In genomic region chr7:99102809-99103690, GRCh38 we compare ENCODE assay signal across 1 cellular context.
A peak's percentile ranks its signal among the peaks of the same experiment; 100 is the strongest.
TF ChIP-seq lines count a peak whose summit lies in the region.

No MANE protein-coding gene starts in this region.

TF ChIP-seq in K562, 482 proteins besides CTCF, POLR2A, EP300 and RAD21 (continued from another document):
- TF ChIP-seq NKRF (IDR thresholded peaks at IDR 0.05; ENCODE audit: borderline replicate concordance) (no peak), ATF3 (IDR thresholded peaks at IDR 0.05) (peak; percentile 76), ATF3 (CRISPR knock-in tag; conservative IDR thresholded peaks at IDR 0.05) (0 out of 2 replicates have a peak, but pooled peaks have one; percentile 15), SMARCA5 (IDR thresholded peaks at IDR 0.05) (0 out of 2 replicates have a peak, but pooled peaks have one; percentile 49), TBL1XR1 (IDR thresholded peaks at IDR 0.05; ENCODE audit: low read length in 2 of 2) (no peak), ARID1B (IDR thresholded peaks at IDR 0.05) (peak; percentile 27; the same call in 1 of the 2 replicates), EGR1 (conservative IDR thresholded peaks at IDR 0.05) (0 out of 2 replicates have a peak, but pooled peaks have one; percentile 39), SMARCC2 (IDR thresholded peaks at IDR 0.05; ENCODE audit: low read depth) (0 out of 2 replicates have a peak, but pooled peaks have one; percentile 34), RBM39 (optimal IDR thresholded peaks at IDR 0.05; ENCODE audit: low read depth, low read length) (no peak), FOSL1 (tag; conservative IDR thresholded peaks at IDR 0.05) (peak; percentile 65), MEIS2 (IDR thresholded peaks at IDR 0.05; ENCODE audit: partially characterized antibody) (peak; percentile 71), ZNF780A (CRISPR knock-in tag; IDR thresholded peaks at IDR 0.05) (no peak), SMARCA4 (IDR thresholded peaks at IDR 0.05) (0 out of 2 replicates have a peak, but pooled peaks have one; percentile 33), FOXM1 (IDR thresholded peaks at IDR 0.05; ENCODE audit: low read depth) (0 out of 2 replicates have a peak, but pooled peaks have one; percentile 12), FOXM1 (CRISPR knock-in tag; IDR thresholded peaks at IDR 0.05; ENCODE audit: low read depth) (no peak), ZNF449 (CRISPR knock-in tag; IDR thresholded peaks at IDR 0.05) (no peak), ZC3H4 (CRISPR knock-in tag; IDR thresholded peaks at IDR 0.05; ENCODE audit: borderline replicate concordance) (no peak), NFE2 (IDR thresholded peaks at IDR 0.05; ENCODE audit: low read depth) (peak; percentile 71), JUND (IDR thresholded peaks at IDR 0.05; ENCODE audit: borderline replicate concordance, low read depth, low read length) (peak; percentile 17; the same call in 1 of the 2 replicates), JUND (tag; IDR thresholded peaks at IDR 0.05; ENCODE audit: borderline replicate concordance, low read depth, low read length) (peak; percentile 58; the same call in 2 of the 3 replicates), C11orf30 (IDR thresholded peaks at IDR 0.05; ENCODE audit: low read depth) (peak; percentile 80), CC2D1A (IDR thresholded peaks at IDR 0.05) (no peak), MAFK (IDR thresholded peaks at IDR 0.05; ENCODE audit: low read length) (peak; percentile 46; the same call in 1 of the 2 replicates), KDM1A (IDR thresholded peaks at IDR 0.05) (peak; percentile 42 to 47; a peak in 3 of 4 replicates), ZNF316 (IDR thresholded peaks at IDR 0.05) (peak; percentile 82), PKNOX1 (IDR thresholded peaks at IDR 0.05) (peak; percentile 62), MAFG (tag; conservative IDR thresholded peaks at IDR 0.05) (peak; percentile 69), MBD2 (IDR thresholded peaks at IDR 0.05; ENCODE audit: borderline replicate concordance, low read depth) (no peak), CBFA2T3 (IDR thresholded peaks at IDR 0.05) (no peak), MNT (conservative IDR thresholded peaks at IDR 0.05) (0 out of 4 replicates have a peak, but pooled peaks of 1 of the 2 experiments have one; percentile 15)
- TF ChIP-seq, protein P1, sequence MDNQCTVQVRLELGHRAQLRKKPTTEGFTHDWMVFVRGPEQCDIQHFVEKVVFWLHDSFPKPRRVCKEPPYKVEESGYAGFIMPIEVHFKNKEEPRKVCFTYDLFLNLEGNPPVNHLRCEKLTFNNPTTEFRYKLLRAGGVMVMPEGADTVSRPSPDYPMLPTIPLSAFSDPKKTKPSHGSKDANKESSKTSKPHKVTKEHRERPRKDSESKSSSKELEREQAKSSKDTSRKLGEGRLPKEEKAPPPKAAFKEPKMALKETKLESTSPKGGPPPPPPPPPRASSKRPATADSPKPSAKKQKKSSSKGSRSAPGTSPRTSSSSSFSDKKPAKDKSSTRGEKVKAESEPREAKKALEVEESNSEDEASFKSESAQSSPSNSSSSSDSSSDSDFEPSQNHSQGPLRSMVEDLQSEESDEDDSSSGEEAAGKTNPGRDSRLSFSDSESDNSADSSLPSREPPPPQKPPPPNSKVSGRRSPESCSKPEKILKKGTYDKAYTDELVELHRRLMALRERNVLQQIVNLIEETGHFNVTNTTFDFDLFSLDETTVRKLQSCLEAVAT (IDR thresholded peaks at IDR 0.05) = peak in 1 of 2 experiments; percentile 46; a peak in 1 of 4 replicates
- TF ChIP-seq, protein P2, sequence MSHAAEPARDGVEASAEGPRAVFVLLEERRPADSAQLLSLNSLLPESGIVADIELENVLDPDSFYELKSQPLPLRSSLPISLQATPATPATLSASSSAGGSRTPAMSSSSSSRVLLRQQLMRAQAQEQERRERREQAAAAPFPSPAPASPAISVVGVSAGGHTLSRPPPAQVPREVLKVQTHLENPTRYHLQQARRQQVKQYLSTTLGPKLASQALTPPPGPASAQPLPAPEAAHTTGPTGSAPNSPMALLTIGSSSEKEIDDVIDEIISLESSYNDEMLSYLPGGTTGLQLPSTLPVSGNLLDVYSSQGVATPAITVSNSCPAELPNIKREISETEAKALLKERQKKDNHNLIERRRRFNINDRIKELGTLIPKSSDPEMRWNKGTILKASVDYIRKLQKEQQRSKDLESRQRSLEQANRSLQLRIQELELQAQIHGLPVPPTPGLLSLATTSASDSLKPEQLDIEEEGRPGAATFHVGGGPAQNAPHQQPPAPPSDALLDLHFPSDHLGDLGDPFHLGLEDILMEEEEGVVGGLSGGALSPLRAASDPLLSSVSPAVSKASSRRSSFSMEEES (CRISPR knock-in tag; IDR thresholded peaks at IDR 0.05) = no peak
- TF ChIP-seq, protein P3, sequence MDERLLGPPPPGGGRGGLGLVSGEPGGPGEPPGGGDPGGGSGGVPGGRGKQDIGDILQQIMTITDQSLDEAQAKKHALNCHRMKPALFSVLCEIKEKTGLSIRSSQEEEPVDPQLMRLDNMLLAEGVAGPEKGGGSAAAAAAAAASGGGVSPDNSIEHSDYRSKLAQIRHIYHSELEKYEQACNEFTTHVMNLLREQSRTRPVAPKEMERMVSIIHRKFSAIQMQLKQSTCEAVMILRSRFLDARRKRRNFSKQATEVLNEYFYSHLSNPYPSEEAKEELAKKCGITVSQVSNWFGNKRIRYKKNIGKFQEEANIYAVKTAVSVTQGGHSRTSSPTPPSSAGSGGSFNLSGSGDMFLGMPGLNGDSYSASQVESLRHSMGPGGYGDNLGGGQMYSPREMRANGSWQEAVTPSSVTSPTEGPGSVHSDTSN (CRISPR knock-in tag; IDR thresholded peaks at IDR 0.05; ENCODE audit: low read depth) = no peak
- TF ChIP-seq, protein P3 (tag; conservative IDR thresholded peaks at IDR 0.05; ENCODE audit: low read depth) = peak; percentile 40; the same call in 1 of the 2 replicates
